In the genomic region with DNA sequence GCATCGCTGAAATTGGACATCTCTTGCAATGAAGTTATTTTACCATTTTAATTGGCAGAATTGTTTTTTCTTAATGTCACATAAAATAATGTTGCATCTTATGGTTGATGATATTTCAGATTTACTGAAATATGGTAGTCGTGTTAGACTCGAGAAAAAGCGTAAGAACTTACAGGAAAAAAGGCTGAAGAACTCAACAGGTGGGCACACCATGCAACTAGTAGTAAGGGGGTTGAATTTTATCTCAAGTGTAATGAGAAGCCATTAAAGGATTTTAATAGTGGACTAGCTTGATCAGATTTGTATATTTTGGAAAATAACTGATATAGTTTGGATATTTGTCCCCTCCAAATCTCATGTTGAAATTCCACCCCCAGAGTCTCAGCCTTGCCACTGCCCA, we compare ENCODE assay signal across 18 cellular contexts.
"Had no signal": no experiment of that assay in that cellular context is flagged by ENCODE, and none has a peak within 500 bp of the region (broad histone marks: within the 10 kb centered on the region; RNA-seq: fewer than 3 reads in every experiment).

No MANE protein-coding gene starts in this region.

- ATAC-seq: naive thymus-derived CD8-positive, alpha-beta T cell; natural killer cell; natural killer cell treated with Interleukin-12 subunit alpha and Interleukin-12 subunit beta and Interleukin-15 and Interleukin-18, amount 100 ng/mL, for 72 hours; pancreas; psoas muscle; right cardiac atrium; right lobe of liver; sciatic nerve had no signal

- H3K36me3 ChIP-seq: neural progenitor cell, neutrophil, ovary, pancreas, prostate gland, right atrium auricular region, right lobe of liver, sigmoid colon, spleen had no signal

- H3K4me3 ChIP-seq: neural progenitor cell, ovary, pancreas, prostate gland, psoas muscle, right atrium auricular region, right lobe of liver, sigmoid colon, skin epidermis, smooth muscle cell, spleen had no signal

- H3K4me1 ChIP-seq: neural progenitor cell, pancreas, parathyroid adenoma, prostate gland, psoas muscle, right atrium auricular region, right lobe of liver, sigmoid colon, spleen had no signal

- H3K27ac ChIP-seq: neural progenitor cell, neutrophil, ovary, pancreas, parathyroid adenoma, prostate gland, psoas muscle, right atrium auricular region, right lobe of liver, sigmoid colon, skin epidermis, spleen had no signal

- H3K9me3 ChIP-seq: neutrophil, ovary, pancreas, prostate gland, psoas muscle, right lobe of liver had no signal
